9 cellular contexts compared by ENCODE assay signal in the genomic region with DNA sequence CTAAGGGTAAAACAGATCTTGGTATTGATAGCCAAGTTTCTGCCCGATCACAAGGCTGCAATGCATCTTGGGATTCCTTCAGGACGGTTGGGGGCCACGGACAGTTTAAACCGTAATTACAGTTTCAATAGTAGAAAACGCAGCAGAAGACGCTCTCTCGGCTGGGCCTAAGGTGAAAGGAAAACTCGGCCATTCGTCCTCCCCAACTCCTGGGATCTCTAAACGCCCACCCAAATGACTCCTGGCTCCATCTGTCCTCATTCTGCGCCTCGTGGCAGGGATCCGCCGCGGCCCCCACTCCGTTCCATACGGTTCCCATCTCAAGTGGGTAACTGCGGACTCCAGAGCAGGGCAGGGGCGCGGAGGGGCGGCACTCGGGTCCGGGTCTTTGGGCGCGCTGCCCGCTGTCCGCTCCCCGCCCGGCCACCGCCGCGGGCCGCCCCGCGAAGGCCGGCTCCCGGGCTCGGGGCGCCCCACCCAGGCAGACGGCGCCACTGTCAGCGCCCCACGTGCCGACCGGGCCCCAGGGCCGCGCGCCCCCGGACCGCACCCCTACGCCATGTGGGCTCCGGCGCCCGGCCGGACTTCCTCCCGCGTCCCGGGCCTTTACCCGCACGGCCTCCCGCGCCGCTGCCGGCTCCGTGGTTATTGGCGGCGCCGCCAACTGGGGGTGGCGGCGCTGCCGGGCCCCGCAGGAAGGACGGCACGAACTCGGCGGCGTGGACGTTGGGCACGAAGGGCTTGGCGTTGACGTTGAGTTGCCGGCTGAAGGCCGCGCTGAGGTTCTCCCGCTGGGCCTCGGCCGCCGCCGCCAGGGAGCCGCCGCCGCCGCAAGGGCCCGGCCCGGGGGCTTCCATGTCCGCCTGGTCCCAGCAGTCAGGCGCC. TPM values are rescaled to one million over a fixed set of nuclear protein-coding genes. Genes with fewer than 3 reads are reported as not detected.
A peak's percentile ranks its signal among the peaks of the same experiment; 100 is the strongest.
DNase-seq lines count a peak whose midpoint lies in the region; ATAC-seq, FAIRE-seq and TF ChIP-seq lines count a peak whose summit lies in the region.
"Had no signal": no experiment of that assay in that cellular context is flagged by ENCODE, and none has a peak within 500 bp of the region (broad histone marks: within the 10 kb centered on the region; RNA-seq: fewer than 3 reads in every experiment).

No MANE protein-coding gene starts in this region.

- H3K79me2 ChIP-seq in K562 (ENCODE audit: control insufficient read depth, insufficient read depth, low read length): peaks cover 58% of the 10 kb centered on the region

- DNase-seq in CD14-positive monocyte (ENCODE audit: low spot score) (peak; percentile 51), K562 (ENCODE audit: extremely low read depth in 1 of 4, low spot score in 3 of 4) (peak; percentile 58 to 77 (median 70)), NCI-H1105 (lab: John Stamatoyannopoulos, UW) (no peak)
- DNase-seq in T-helper 2 cell treated with Interferon-gamma antibody and Interleukin-4, amounts not matched to agents 5 μg/mL and 100 μg/mL, for 36 hours (ENCODE audit: low spot score): peak; percentile 52

- H3K9ac ChIP-seq in K562 (ENCODE audit: insufficient read depth in 1 of 2, low read depth in 2 of 2, low read length in 2 of 2): peak overlapping the region; percentile 92 to 97
- peak overlapping the region; percentile 75 for H3K9ac ChIP-seq in iPS-20b (ENCODE audit: low read depth, low read length)
- H3K9ac ChIP-seq in skeletal muscle tissue (ENCODE audit: low read depth in 1 of 3, low read length in 3 of 3): peak overlapping the region; percentile 84 to 90 (median 89)

- in situ Hi-C loops in K562 (cut with MboI): no loop called here

- H3K36me3 Mint-ChIP-seq in CD14-positive monocyte: no peaks in the 10 kb centered on the region
- peaks cover 30% of the 10 kb centered on the region for H3K36me3 Mint-ChIP-seq in T-helper 2 cell treated with Interferon-gamma antibody and Interleukin-4, amounts not matched to agents 5 μg/mL and 100 μg/mL, for 36 hours (ENCODE audit: low read depth)

- peaks cover 0 to 8% (median 6%) of the 10 kb centered on the region in 3 donors for H3K27me3 Mint-ChIP-seq in CD14-positive monocyte (ENCODE audit: low read depth in 3 of 3)
- H3K27me3 Mint-ChIP-seq in T-helper 2 cell treated with Interferon-gamma antibody and Interleukin-4, amounts not matched to agents 5 μg/mL and 100 μg/mL, for 36 hours (ENCODE audit: low read depth): peaks cover 7% of the 10 kb centered on the region

- CTCF ChIA-PET in K562 (lab: Yijun Ruan, JAX; ENCODE audit: low intra/inter-chr PET ratio): no interaction called here

- WGBS in K562 (ENCODE audit: insufficient coverage, low coverage, missing lambda C conversion rate): under 1% methylated on average over 56 of the region's 97 CpGs

- no peak for TF ChIP-seq CTCF in CD14-positive monocyte (IDR thresholded peaks at IDR 0.05)
- no peak; a peak in 1 of 6 replicates for TF ChIP-seq CTCF in K562 (IDR thresholded peaks at IDR 0.05 in 2 of 3, conservative IDR thresholded peaks at IDR 0.05 in 1 of 3; ENCODE audit: insufficient read depth in 2 of 3, low read depth in 1 of 3, low read length in 3 of 3)

- H4K20me1 ChIP-seq in K562 (replicated peaks; ENCODE audit: control insufficient read depth, insufficient read depth, low read length): peaks cover 41% of the 10 kb centered on the region

- peak overlapping the region; percentile 93 to 95 for H3K4me3 Mint-ChIP-seq in CD14-positive monocyte
- H3K4me3 Mint-ChIP-seq in T-helper 2 cell treated with Interferon-gamma antibody and Interleukin-4, amounts not matched to agents 5 μg/mL and 100 μg/mL, for 36 hours: peak overlapping the region; percentile 96

- H3K9me3 ChIP-seq in K562 (replicated peaks; ENCODE audit: control insufficient read depth, insufficient read depth, low read depth, low read length) (no peaks in the 10 kb centered on the region), iPS-20b (ENCODE audit: insufficient read depth, low read depth, low read length) (no peaks in the 10 kb centered on the region), skeletal muscle tissue (ENCODE audit: control insufficient read depth in 3 of 3, low read length in 3 of 3) (no peaks in the 10 kb centered on the region)

- peak overlapping the region; percentile 92 for H3K27ac ChIP-seq in K562 (ENCODE audit: extremely low read depth, low read depth, low read length)
- no peak overlapping the region for H3K27ac ChIP-seq in iPS-20b (ENCODE audit: low read length)
- H3K27ac ChIP-seq in skeletal muscle tissue (ENCODE audit: low read depth, low read length): peak overlapping the region; percentile 89

- ATAC-seq in GM19328 (IDR thresholded peaks at IDR 0.05; ENCODE audit: unreplicated experiment): peak; percentile 22
- peak; percentile 22 for ATAC-seq in HG03439 (IDR thresholded peaks at IDR 0.05; ENCODE audit: unreplicated experiment)
- peak; percentile 33 for ATAC-seq in K562

- H3K4me1 ChIP-seq in K562 (replicated peaks in 1 of 2; ENCODE audit: control insufficient read depth in 2 of 2, insufficient read depth in 2 of 2, low read length in 2 of 2): peaks cover 16 to 23% of the 10 kb centered on the region in 2 experiments
- H3K4me1 ChIP-seq in iPS-20b (ENCODE audit: insufficient read depth, low read length): peaks cover 11% of the 10 kb centered on the region
- peaks cover 18 to 36% (median 28%) of the 10 kb centered on the region in 3 donors for H3K4me1 ChIP-seq in skeletal muscle tissue (ENCODE audit: control insufficient read depth in 3 of 3, insufficient read depth in 3 of 3, low read length in 3 of 3)

- TF ChIP-seq RAD21 in K562 (CRISPR knock-in tag; conservative IDR thresholded peaks at IDR 0.05 in 1 of 2, IDR thresholded peaks at IDR 0.05 in 1 of 2): no peak

- no peaks in the 10 kb centered on the region for H3K9me1 ChIP-seq in K562 (ENCODE audit: control insufficient read depth, insufficient read depth, low read length)

- peak; percentile 54 for TF ChIP-seq POLR2A in K562 (conservative IDR thresholded peaks at IDR 0.05)

- peak overlapping the region; percentile 76 for H2AFZ ChIP-seq in K562 (ENCODE audit: low read depth, low read length)

- no peaks in the 10 kb centered on the region for H3K9me3 Mint-ChIP-seq in CD14-positive monocyte
- no peaks in the 10 kb centered on the region for H3K9me3 Mint-ChIP-seq in T-helper 2 cell treated with Interferon-gamma antibody and Interleukin-4, amounts not matched to agents 5 μg/mL and 100 μg/mL, for 36 hours

- POLR2A ChIA-PET in K562 (lab: Yijun Ruan, JAX): interaction anchor here (0.6 to 1.0 kb wide), 7 partner anchors 9 to 1220 kb away, joined by 3 to 5 read pairs (median 3); a partner anchor contains a TSS

- H3K4me3 ChIP-seq in K562 (peak overlapping the region; percentile 95), iPS-20b (ENCODE audit: low read length) (peak overlapping the region; percentile 84), skeletal muscle tissue (ENCODE audit: low read length in 3 of 3) (peak overlapping the region; percentile 82 to 93 (median 89))

- intact Hi-C loops in CD14-positive monocyte (cut with micrococcal nuclease) (loop anchor here (5.0 to 10.0 kb wide), 3 partner anchors 60 to 970 kb away; a partner anchor contains a TSS), K562 (cut with micrococcal nuclease) (no loop called here)

- H3K4me2 ChIP-seq in K562 (ENCODE audit: insufficient read depth, low read length): peak overlapping the region; percentile 82

- H3K36me3 ChIP-seq in K562 (ENCODE audit: control insufficient read depth, insufficient read depth, low read length): peaks cover 38% of the 10 kb centered on the region
- no peaks in the 10 kb centered on the region for H3K36me3 ChIP-seq in iPS-20b (ENCODE audit: insufficient read depth, low read depth, low read length)
- no peaks in the 10 kb centered on the region for H3K36me3 ChIP-seq in skeletal muscle tissue (ENCODE audit: control insufficient read depth in 3 of 3, insufficient read depth in 3 of 3, low read length in 3 of 3)

- peak; percentile 86 for FAIRE-seq in K562 (lab: Jason Lieb, UNC)

- no peak for TF ChIP-seq EP300 in K562 (IDR thresholded peaks at IDR 0.05; ENCODE audit: low read length)

- H3K27me3 ChIP-seq in K562 (ENCODE audit: control insufficient read depth in 2 of 2, insufficient read depth in 2 of 2, low read length in 2 of 2) (no peaks in the 10 kb centered on the region), iPS-20b (ENCODE audit: insufficient read depth, low read length) (no peaks in the 10 kb centered on the region), skeletal muscle tissue (ENCODE audit: control insufficient read depth in 3 of 3, insufficient read depth in 3 of 3, low read length in 3 of 3) (no peaks in the 10 kb centered on the region)

- peaks cover 35% of the 10 kb centered on the region for H3K4me1 Mint-ChIP-seq in CD14-positive monocyte
- H3K4me1 Mint-ChIP-seq in T-helper 2 cell treated with Interferon-gamma antibody and Interleukin-4, amounts not matched to agents 5 μg/mL and 100 μg/mL, for 36 hours (ENCODE audit: low read depth): peaks cover 34% of the 10 kb centered on the region

- BruUV-seq in K562 (replicated peaks; lab: Mats Ljungman, UMichigan): no TSS peak

- peak overlapping the region; percentile 84 to 94 (median 91) for H3K27ac Mint-ChIP-seq in CD14-positive monocyte
- H3K27ac Mint-ChIP-seq in T-helper 2 cell treated with Interferon-gamma antibody and Interleukin-4, amounts not matched to agents 5 μg/mL and 100 μg/mL, for 36 hours: peak overlapping the region; percentile 94

RNA-seq across cellular contexts. Expression of a gene that starts 0.8 kb away (rescaled TPM):
- polyA plus RNA-seq in CD14-positive monocyte (10 to 100 TPM; 47.9 to 48.3 TPM), K562 (2011; rRNA removed) (126 and 162 TPM in 2 replicates), K562 (2014; fragmentation: Illumina TruSeq; extraction: Trizol) (219 and 269 TPM in 2 replicates), K562 (2014; fragmentation: Nextera tagmentation; extraction: Ambion mirVana) (10 to 100 TPM; 63.8 to 75.0 TPM), K562 (2014; rRNA removed) (111 and 132 TPM in 2 replicates)
- 57.0 and 199 TPM in 2 replicates for total RNA-seq in K562 (2011; cell fraction: chromatin; rRNA removed; ENCODE audit: low replicate concordance)
- total RNA-seq in K562 (2011; cell fraction: nucleolus; rRNA removed): 38.0 and 40.4 TPM in 2 replicates
- total RNA-seq in K562 (2011; cell fraction: nucleoplasm; rRNA removed): 65.7 and 69.3 TPM in 2 replicates
- total RNA-seq in K562 (2014; rRNA removed) (107 TPM in 2 replicates), K562 (2014; rRNA removed; fragmentation: Illumina TruSeq; extraction: Trizol) (151 and 161 TPM in 2 replicates), K562 (2015; rRNA removed; fragmentation: Illumina TruSeq; extraction: Trizol) (147 and 148 TPM in 2 replicates), K562 (2021) (210 and 219 TPM in 2 replicates), skeletal muscle tissue (60.5 TPM)
- polyA plus RNA-seq in K562 (2011; cell fraction: cytosol; rRNA removed): 34.0 and 61.3 TPM in 2 replicates
- 44.0 and 62.3 TPM in 2 replicates for polyA plus RNA-seq in K562 (2011; cell fraction: nucleus; rRNA removed)
- polyA plus RNA-seq in K562 (2012): 105 and 133 TPM in 2 replicates
- 195 and 213 TPM in 2 replicates for polyA minus RNA-seq in K562 (2011; rRNA and poly(A)+ RNA removed)
- 105 and 141 TPM in 2 replicates for polyA minus RNA-seq in K562 (2011; cell fraction: cytosol; rRNA and poly(A)+ RNA removed)
- polyA minus RNA-seq in K562 (2011; cell fraction: nucleus; rRNA and poly(A)+ RNA removed): 21.4 and 47.9 TPM in 2 replicates

RNA-seq across cellular contexts. Expression of a gene that starts 26.8 kb away (rescaled TPM):
- under 1 TPM in 1 of 2 donors, not detected in 1; 0.81 TPM for polyA plus RNA-seq in CD14-positive monocyte
- total RNA-seq in K562 (2011; cell fraction: chromatin; rRNA removed; ENCODE audit: low replicate concordance): 60.6 and 96.4 TPM in 2 replicates
- total RNA-seq in K562 (2011; cell fraction: nucleolus; rRNA removed): 14.0 and 22.1 TPM in 2 replicates
- 23.3 and 36.0 TPM in 2 replicates for total RNA-seq in K562 (2011; cell fraction: nucleoplasm; rRNA removed)
- total RNA-seq in K562 (2014; rRNA removed): 0.86 and 1.4 TPM in 2 replicates
- total RNA-seq in K562 (2014; rRNA removed; fragmentation: Illumina TruSeq; extraction: Trizol): 1.8 and 1.9 TPM in 2 replicates
- 2.9 and 3.4 TPM in 2 replicates for total RNA-seq in K562 (2015; rRNA removed; fragmentation: Illumina TruSeq; extraction: Trizol)
- total RNA-seq in K562 (2021): 2.9 and 4.1 TPM in 2 replicates
- polyA plus RNA-seq in K562 (2011; rRNA removed): 1.0 and 1.9 TPM in 2 replicates
- polyA plus RNA-seq in K562 (2011; cell fraction: cytosol; rRNA removed): 0.39 and 1.7 TPM in 2 replicates
- 16.3 and 24.2 TPM in 2 replicates for polyA plus RNA-seq in K562 (2011; cell fraction: nucleus; rRNA removed)
- 2.3 and 4.0 TPM in 2 replicates for polyA plus RNA-seq in K562 (2012)
- 0.58 and 0.91 TPM in 2 replicates for polyA plus RNA-seq in K562 (2014; fragmentation: Illumina TruSeq; extraction: Trizol)
- under 1 TPM in 1 of 2 experiments, not detected in 1; 0.21 TPM for polyA plus RNA-seq in K562 (2014; fragmentation: Nextera tagmentation; extraction: Ambion mirVana)
- 1.9 and 3.6 TPM in 2 replicates for polyA plus RNA-seq in K562 (2014; rRNA removed)
- 6.6 and 7.1 TPM in 2 replicates for polyA minus RNA-seq in K562 (2011; rRNA and poly(A)+ RNA removed)
- polyA minus RNA-seq in K562 (2011; cell fraction: cytosol; rRNA and poly(A)+ RNA removed): 1.9 and 2.8 TPM in 2 replicates
- 7.0 and 9.3 TPM in 2 replicates for polyA minus RNA-seq in K562 (2011; cell fraction: nucleus; rRNA and poly(A)+ RNA removed)
- 3.1 TPM for total RNA-seq in skeletal muscle tissue

RNA-seq across cellular contexts. Expression of a gene that starts 50.0 kb away (rescaled TPM):
- polyA plus RNA-seq in CD14-positive monocyte: under 1 TPM in 1 of 2 donors, not detected in 1; 0.26 TPM
- total RNA-seq in K562 (2011; cell fraction: chromatin; rRNA removed; ENCODE audit: low replicate concordance): not detected in 2 replicates
- not detected in 2 replicates for total RNA-seq in K562 (2011; cell fraction: nucleolus; rRNA removed)
- not detected in 2 replicates for total RNA-seq in K562 (2011; cell fraction: nucleoplasm; rRNA removed)
- total RNA-seq in K562 (2014; rRNA removed): not detected in 2 replicates
- total RNA-seq in K562 (2014; rRNA removed; fragmentation: Illumina TruSeq; extraction: Trizol): not detected in 2 replicates
- total RNA-seq in K562 (2015; rRNA removed; fragmentation: Illumina TruSeq; extraction: Trizol): not detected in 2 replicates
- total RNA-seq in K562 (2021): not detected in 2 replicates
- polyA plus RNA-seq in K562 (2011; rRNA removed): not detected in 2 replicates
- polyA plus RNA-seq in K562 (2011; cell fraction: cytosol; rRNA removed): not detected in 2 replicates
- polyA plus RNA-seq in K562 (2011; cell fraction: nucleus; rRNA removed): not detected in 2 replicates
- not detected in 2 replicates for polyA plus RNA-seq in K562 (2012)
- not detected in 2 replicates for polyA plus RNA-seq in K562 (2014; fragmentation: Illumina TruSeq; extraction: Trizol)
- polyA plus RNA-seq in K562 (2014; fragmentation: Nextera tagmentation; extraction: Ambion mirVana): not detected
- not detected in 2 replicates for polyA plus RNA-seq in K562 (2014; rRNA removed)
- polyA minus RNA-seq in K562 (2011; rRNA and poly(A)+ RNA removed): not detected in 2 replicates
- not detected in 2 replicates for polyA minus RNA-seq in K562 (2011; cell fraction: cytosol; rRNA and poly(A)+ RNA removed)
- not detected in 2 replicates for polyA minus RNA-seq in K562 (2011; cell fraction: nucleus; rRNA and poly(A)+ RNA removed)
- total RNA-seq in skeletal muscle tissue: not detected
- total RNA-seq: T-helper 2 cell treated with Interferon-gamma antibody and Interleukin-4, amounts not matched to agents 100 ng/mL and 5 ng/mL, for 36 hours had no signal
